ENCODE assay signal across 9 cellular contexts in the genomic region with DNA sequence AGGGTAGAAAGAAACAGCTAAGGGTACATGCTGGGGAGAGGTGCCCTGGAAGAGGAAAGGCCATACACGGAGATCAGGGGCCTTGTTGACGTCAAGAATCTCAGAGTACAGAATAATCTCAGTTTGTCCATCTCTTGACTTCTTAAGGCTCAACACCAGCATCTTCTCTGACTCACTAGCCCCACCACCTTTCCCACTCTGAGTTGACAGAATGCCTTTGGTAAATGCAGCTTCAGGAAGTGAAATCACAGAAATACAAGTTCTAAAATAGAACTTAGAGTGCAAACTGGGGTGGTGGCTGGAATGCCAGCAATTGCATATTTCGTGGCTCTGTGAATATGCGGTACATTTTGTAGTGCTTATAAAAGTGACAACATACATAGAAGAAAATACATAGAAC. TPM values are rescaled to one million over a fixed set of nuclear protein-coding genes. Genes with fewer than 3 reads are reported as not detected.
DNase-seq lines count a peak whose midpoint lies in the region; ATAC-seq and TF ChIP-seq lines count a peak whose summit lies in the region.
"Had no signal": no experiment of that assay in that cellular context is flagged by ENCODE, and none has a peak within 500 bp of the region (broad histone marks: within the 10 kb centered on the region; RNA-seq: fewer than 3 reads in every experiment).

No MANE protein-coding gene starts in this region.

- H3K27ac ChIP-seq in right cardiac atrium (ENCODE audit: low read length), result no peak overlapping the region

- peaks cover 40% of the 10 kb centered on the region for H3K4me1 Mint-ChIP-seq in T-helper 1 cell treated with Interleukin-12 subunit alpha and Interleukin-12 subunit beta and Interleukin-4 antibody, amounts not matched to agents 30 μg/mL and 1 μg/mL, for 36 hours (ENCODE audit: low read depth)
- H3K4me1 Mint-ChIP-seq in type B pancreatic cell (ENCODE audit: unreplicated experiment), result peaks cover 20% of the 10 kb centered on the region

- H3K4me1 ChIP-seq in right cardiac atrium (ENCODE audit: control insufficient read depth, insufficient read depth, low read length), result peaks cover 8% of the 10 kb centered on the region

- no peaks in the 10 kb centered on the region for H3K9me3 ChIP-seq in right cardiac atrium (ENCODE audit: control insufficient read depth, low read length)

- DNase-seq in right cardiac atrium (no peak), left cardiac atrium (no peak), hepatic stellate cell (ENCODE audit: low spot score) (peak; percentile 60), type B pancreatic cell (ENCODE audit: extremely low spot score, unreplicated experiment) (no peak), KG1 (lab: John Stamatoyannopoulos, UW) (no peak), NCI-H1105 (lab: John Stamatoyannopoulos, UW) (no peak)
- DNase-seq: activated CD4-positive, CD25-positive, alpha-beta regulatory T cell treated with anti-CD3 and anti-CD28 coated beads, Interleukin-2, amount 50 U/mL, for 72 hours had no signal

- peak overlapping the region; percentile 24 for H3K4me3 ChIP-seq in right cardiac atrium (ENCODE audit: low read length)

- no peaks in the 10 kb centered on the region for H3K27me3 ChIP-seq in right cardiac atrium (ENCODE audit: control insufficient read depth, insufficient read depth)

- WGBS in right cardiac atrium, result 34% methylated on average over 4 of the region's 4 CpGs

- TF ChIP-seq CTCF in type B pancreatic cell (conservative IDR thresholded peaks at IDR 0.05), result no peak

- H3K9me3 Mint-ChIP-seq in T-helper 1 cell treated with Interleukin-12 subunit alpha and Interleukin-12 subunit beta and Interleukin-4 antibody, amounts not matched to agents 30 μg/mL and 1 μg/mL, for 36 hours, result no peaks in the 10 kb centered on the region
- H3K9me3 Mint-ChIP-seq in type B pancreatic cell, result no peaks in the 10 kb centered on the region

- intact Hi-C loops in right cardiac atrium (cut with DNase I) (loop anchor here in 2 of 4 donors (2.0 to 10.0 kb wide), 2 partner anchors 131 kb away; no protein-coding TSS in a partner anchor), left cardiac atrium (cut with DNase I) (loop anchor here (5.0 kb wide), 1 partner anchor 128 kb away; no protein-coding TSS in a partner anchor)

- H3K27ac Mint-ChIP-seq in T-helper 1 cell treated with Interleukin-12 subunit alpha and Interleukin-12 subunit beta and Interleukin-4 antibody, amounts not matched to agents 30 μg/mL and 1 μg/mL, for 36 hours, result no peak overlapping the region
- H3K27ac Mint-ChIP-seq in type B pancreatic cell, result peak overlapping the region; percentile 93

- peak overlapping the region; percentile 94 for H3K4me3 Mint-ChIP-seq in T-helper 1 cell treated with Interleukin-12 subunit alpha and Interleukin-12 subunit beta and Interleukin-4 antibody, amounts not matched to agents 30 μg/mL and 1 μg/mL, for 36 hours
- H3K4me3 Mint-ChIP-seq in type B pancreatic cell, result peak overlapping the region; percentile 99

- ATAC-seq in right cardiac atrium, result no peak
- no peak for ATAC-seq in left cardiac atrium
- ATAC-seq in GM19324 (IDR thresholded peaks at IDR 0.05; ENCODE audit: low FRiP score, unreplicated experiment), result no peak

- H3K36me3 Mint-ChIP-seq in T-helper 1 cell treated with Interleukin-12 subunit alpha and Interleukin-12 subunit beta and Interleukin-4 antibody, amounts not matched to agents 30 μg/mL and 1 μg/mL, for 36 hours (ENCODE audit: low read depth), result peaks cover 10% of the 10 kb centered on the region
- peaks cover 10% of the 10 kb centered on the region for H3K36me3 Mint-ChIP-seq in type B pancreatic cell

- peaks cover 16% of the 10 kb centered on the region for H3K27me3 Mint-ChIP-seq in T-helper 1 cell treated with Interleukin-12 subunit alpha and Interleukin-12 subunit beta and Interleukin-4 antibody, amounts not matched to agents 30 μg/mL and 1 μg/mL, for 36 hours (ENCODE audit: low read depth)
- no peaks in the 10 kb centered on the region for H3K27me3 Mint-ChIP-seq in type B pancreatic cell

RNA-seq across cellular contexts. Expression of a gene that starts 1.6 kb away (rescaled TPM):
- 10 to 100 TPM; 27.6 to 43.9 (median 41.2) TPM for total RNA-seq in right cardiac atrium
- 19.4 TPM for polyA plus RNA-seq in right cardiac atrium
- 10 to 100 TPM; 30.5 to 31.2 TPM for total RNA-seq in left cardiac atrium
- total RNA-seq in type B pancreatic cell (ENCODE audit: low replicate concordance), result 34.0 and 37.9 TPM in 2 replicates
